In the genomic region with DNA sequence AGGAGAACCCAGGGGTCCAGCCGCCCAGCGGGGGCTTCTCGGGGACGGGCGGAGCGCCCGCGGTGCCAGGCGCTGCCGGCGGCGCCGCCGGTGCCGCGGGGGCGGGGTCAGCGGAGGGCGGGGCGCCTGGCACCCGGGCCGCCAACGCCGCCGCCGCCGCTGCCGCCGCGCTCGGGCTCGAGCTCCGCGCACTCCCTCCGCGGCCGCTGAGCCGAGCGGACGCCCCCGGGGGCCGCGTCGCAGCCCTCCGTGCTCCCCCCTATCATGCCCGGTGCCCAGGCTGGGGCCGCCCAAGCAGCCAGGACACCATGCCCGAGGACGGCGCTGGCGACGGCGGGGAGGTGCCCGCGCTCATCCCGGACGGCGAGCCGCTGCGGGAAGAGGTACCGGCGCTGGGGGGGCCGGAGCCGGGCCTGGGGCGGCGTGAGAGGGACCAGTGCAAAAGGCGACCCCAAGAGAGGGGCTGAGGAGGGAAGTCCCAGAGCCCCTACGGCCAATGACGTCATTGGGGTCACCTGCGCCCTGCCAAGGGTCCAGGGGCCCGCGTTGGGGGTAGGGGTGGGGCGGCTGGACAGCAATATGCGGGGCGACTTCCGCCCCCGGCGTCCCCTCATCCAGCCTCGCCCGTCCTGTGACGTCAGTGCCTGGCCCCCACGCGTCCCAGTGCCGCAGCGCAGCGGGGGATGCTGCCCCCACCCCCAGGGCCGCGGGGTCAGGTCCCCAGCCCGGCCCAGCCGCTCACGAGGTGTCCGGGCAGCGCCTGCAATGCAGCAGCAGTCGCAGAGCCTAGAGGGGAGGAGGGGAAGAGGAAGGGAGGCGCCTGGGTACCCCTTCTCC, we compare ENCODE assay signal across 8 cellular contexts. TPM values are rescaled to one million over a fixed set of nuclear protein-coding genes. Genes with fewer than 3 reads are reported as not detected.
DNase-seq lines count a peak whose midpoint lies in the region; ATAC-seq, FAIRE-seq and TF ChIP-seq lines count a peak whose summit lies in the region.

Gene TMEM151A, plus strand, starts transcription at position 189 of the 837 bp plus-strand sequence. Its CDS starts 120 bp downstream, at position 309.

- peak within 1 kb of the TSS; percentile 88 to 96 (median 94) for H3K4me3 Mint-ChIP-seq in brain
- peak within 1 kb of the TSS; percentile 83 for H3K4me3 Mint-ChIP-seq in mesothelial cell of epicardium

- ATAC-seq in GM21717 (IDR thresholded peaks at IDR 0.05; ENCODE audit: unreplicated experiment), result no peak

- peak; percentile 19 for DNase-seq in AG08395 (ENCODE audit: low spot score)
- DNase-seq in HTR-8/SVneo (ENCODE audit: insufficient read length, low spot score), result no peak
- DNase-seq in mesothelial cell of epicardium (ENCODE audit: low spot score in 2 of 2, unreplicated experiment in 2 of 2), result no peak
- no peak for DNase-seq in glomerular visceral epithelial cell (ENCODE audit: extremely low spot score)
- no peak for DNase-seq in KG1 (lab: John Stamatoyannopoulos, UW)
- DNase-seq in lower leg skin (ENCODE audit: low spot score in 2 of 2), result no peak

- H3K27ac Mint-ChIP-seq in brain, result peak within 1 kb of the TSS; percentile 57 to 99 (median 97)
- H3K27ac Mint-ChIP-seq in mesothelial cell of epicardium, result no peak within 1 kb of the TSS

- H3K9me3 Mint-ChIP-seq in brain (peaks cover 0 to 11% (median 0%) of the 10 kb centered on the region in 5 experiments), mesothelial cell of epicardium (no peaks in the 10 kb centered on the region)

- H3K27me3 Mint-ChIP-seq in brain (peaks cover 39% of the 10 kb centered on the region), mesothelial cell of epicardium (ENCODE audit: low read depth) (peaks cover 50% of the 10 kb centered on the region)

- intact Hi-C loops in lower leg skin (cut with DNase I; ENCODE audit: low total_unique reads), result no loop called here

- peaks cover 45% of the 10 kb centered on the region for H3K4me1 Mint-ChIP-seq in brain
- H3K4me1 Mint-ChIP-seq in mesothelial cell of epicardium, result peaks cover 32% of the 10 kb centered on the region

- H3K36me3 Mint-ChIP-seq in brain (no peaks in the 10 kb centered on the region), mesothelial cell of epicardium (no peaks in the 10 kb centered on the region)

- FAIRE-seq in HTR-8/SVneo (lab: Jason Lieb, UNC), result peak; percentile 89

- TF ChIP-seq CTCF in brain (conservative IDR thresholded peaks at IDR 0.05) (no peak), mesothelial cell of epicardium (IDR thresholded peaks at IDR 0.05; ENCODE audit: unreplicated experiment) (no peak), lower leg skin (IDR thresholded peaks at IDR 0.05) (no peak)

- WGBS in lower leg skin, 2 donors, result 1 to 3% methylated on average over 28 to 40 of the region's 95 CpGs

- TF ChIP-seq POLR2A in lower leg skin (IDR thresholded peaks at IDR 0.05), result no peak

- H3K4me3 ChIP-seq in lower leg skin (ENCODE audit: low read depth, poor library complexity, severe bottlenecking), result no peak within 1 kb of the TSS

RNA-seq across cellular contexts. Expression of gene TMEM151A, which starts in this region (rescaled TPM):
- polyA plus RNA-seq in brain (ENCODE audit: insufficient read depth, low read depth, low replicate concordance), result 54.6 TPM
- 1.3 to 1.8 TPM (median 1.6 TPM) in 3 replicates for total RNA-seq in mesothelial cell of epicardium
- not detected for total RNA-seq in lower leg skin
